Comparison of ENCODE assay signal across 1 cellular context in the genomic region with DNA sequence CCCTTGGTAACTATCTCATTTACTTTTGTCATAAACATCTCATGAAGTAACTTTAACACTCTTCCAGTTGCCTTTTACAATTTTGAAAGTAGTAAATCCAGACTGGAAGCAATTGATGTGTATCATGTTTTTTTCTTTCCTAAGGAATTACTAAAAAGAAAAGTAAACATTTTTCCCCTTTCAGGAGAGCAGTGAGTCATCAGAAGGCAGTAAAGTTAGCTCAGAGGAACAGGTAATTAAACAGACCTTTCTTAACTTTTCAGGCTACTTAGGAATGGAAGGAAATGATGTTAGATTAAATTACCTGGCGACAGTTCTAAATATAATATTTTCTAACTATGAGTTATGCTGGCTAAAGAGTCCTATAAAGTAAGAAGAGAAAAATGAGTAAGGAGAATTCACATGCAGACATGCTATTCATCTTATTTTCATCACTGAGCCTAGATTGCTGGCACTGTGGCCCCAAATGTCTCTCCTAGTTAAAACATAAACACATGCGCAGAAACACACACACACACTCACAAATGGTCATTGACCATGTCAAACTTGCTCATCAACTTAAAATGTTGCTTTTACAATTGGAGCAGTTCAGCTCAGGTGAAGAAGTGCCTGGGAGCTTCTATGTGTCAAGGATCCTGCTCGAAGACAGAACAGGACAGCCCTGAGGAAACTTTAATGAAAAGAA.
TF ChIP-seq lines count a peak whose summit lies in the region.

No MANE protein-coding gene starts in this region.

TF ChIP-seq in GM23338, 12 proteins besides CTCF, POLR2A, EP300 and RAD21 (continued from another document):
- TF ChIP-seq, protein P1, sequence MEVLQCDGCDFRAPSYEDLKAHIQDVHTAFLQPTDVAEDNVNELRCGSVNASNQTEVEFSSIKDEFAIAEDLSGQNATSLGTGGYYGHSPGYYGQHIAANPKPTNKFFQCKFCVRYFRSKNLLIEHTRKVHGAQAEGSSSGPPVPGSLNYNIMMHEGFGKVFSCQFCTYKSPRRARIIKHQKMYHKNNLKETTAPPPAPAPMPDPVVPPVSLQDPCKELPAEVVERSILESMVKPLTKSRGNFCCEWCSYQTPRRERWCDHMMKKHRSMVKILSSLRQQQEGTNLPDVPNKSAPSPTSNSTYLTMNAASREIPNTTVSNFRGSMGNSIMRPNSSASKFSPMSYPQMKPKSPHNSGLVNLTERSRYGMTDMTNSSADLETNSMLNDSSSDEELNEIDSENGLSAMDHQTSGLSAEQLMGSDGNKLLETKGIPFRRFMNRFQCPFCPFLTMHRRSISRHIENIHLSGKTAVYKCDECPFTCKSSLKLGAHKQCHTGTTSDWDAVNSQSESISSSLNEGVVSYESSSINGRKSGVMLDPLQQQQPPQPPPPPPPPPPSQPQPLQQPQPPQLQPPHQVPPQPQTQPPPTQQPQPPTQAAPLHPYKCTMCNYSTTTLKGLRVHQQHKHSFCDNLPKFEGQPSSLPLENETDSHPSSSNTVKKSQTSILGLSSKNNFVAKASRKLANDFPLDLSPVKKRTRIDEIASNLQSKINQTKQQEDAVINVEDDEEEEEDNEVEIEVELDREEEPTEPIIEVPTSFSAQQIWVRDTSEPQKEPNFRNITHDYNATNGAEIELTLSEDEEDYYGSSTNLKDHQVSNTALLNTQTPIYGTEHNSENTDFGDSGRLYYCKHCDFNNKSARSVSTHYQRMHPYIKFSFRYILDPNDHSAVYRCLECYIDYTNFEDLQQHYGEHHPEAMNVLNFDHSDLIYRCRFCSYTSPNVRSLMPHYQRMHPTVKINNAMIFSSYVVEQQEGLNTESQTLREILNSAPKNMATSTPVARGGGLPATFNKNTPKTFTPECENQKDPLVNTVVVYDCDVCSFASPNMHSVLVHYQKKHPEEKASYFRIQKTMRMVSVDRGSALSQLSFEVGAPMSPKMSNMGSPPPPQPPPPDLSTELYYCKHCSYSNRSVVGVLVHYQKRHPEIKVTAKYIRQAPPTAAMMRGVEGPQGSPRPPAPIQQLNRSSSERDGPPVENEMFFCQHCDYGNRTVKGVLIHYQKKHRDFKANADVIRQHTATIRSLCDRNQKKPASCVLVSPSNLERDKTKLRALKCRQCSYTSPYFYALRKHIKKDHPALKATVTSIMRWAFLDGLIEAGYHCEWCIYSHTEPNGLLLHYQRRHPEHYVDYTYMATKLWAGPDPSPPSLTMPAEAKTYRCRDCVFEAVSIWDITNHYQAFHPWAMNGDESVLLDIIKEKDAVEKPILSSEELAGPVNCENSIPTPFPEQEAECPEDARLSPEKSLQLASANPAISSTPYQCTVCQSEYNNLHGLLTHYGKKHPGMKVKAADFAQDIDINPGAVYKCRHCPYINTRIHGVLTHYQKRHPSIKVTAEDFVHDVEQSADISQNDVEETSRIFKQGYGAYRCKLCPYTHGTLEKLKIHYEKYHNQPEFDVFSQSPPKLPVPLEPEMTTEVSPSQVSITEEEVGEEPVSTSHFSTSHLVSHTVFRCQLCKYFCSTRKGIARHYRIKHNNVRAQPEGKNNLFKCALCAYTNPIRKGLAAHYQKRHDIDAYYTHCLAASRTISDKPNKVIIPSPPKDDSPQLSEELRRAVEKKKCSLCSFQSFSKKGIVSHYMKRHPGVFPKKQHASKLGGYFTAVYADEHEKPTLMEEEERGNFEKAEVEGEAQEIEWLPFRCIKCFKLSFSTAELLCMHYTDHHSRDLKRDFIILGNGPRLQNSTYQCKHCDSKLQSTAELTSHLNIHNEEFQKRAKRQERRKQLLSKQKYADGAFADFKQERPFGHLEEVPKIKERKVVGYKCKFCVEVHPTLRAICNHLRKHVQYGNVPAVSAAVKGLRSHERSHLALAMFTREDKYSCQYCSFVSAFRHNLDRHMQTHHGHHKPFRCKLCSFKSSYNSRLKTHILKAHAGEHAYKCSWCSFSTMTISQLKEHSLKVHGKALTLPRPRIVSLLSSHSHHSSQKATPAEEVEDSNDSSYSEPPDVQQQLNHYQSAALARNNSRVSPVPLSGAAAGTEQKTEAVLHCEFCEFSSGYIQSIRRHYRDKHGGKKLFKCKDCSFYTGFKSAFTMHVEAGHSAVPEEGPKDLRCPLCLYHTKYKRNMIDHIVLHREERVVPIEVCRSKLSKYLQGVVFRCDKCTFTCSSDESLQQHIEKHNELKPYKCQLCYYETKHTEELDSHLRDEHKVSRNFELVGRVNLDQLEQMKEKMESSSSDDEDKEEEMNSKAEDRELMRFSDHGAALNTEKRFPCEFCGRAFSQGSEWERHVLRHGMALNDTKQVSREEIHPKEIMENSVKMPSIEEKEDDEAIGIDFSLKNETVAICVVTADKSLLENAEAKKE (CRISPR knock-in tag; IDR thresholded peaks at IDR 0.05), result no peak
